In genomic region chr21:31731802-31732537, GRCh38 we compare ENCODE assay signal across 8 cellular contexts. TPM values are rescaled to one million over a fixed set of nuclear protein-coding genes. Genes with fewer than 3 reads are reported as not detected.
DNase-seq lines count a peak whose midpoint lies in the region; ATAC-seq and TF ChIP-seq lines count a peak whose summit lies in the region.

SCAF4 (minus strand) TSS chr21:31732118; CDS start chr21:31731692, 426 bp downstream.

- CTCF ChIA-PET in PC-3 (lab: Charles Lee), result interaction anchor here (0.6 kb wide), 1 partner anchor 545 kb away, joined by 5 read pairs; no protein-coding TSS in a partner anchor

- peak within 1 kb of the TSS; percentile 85 for H3K4me2 ChIP-seq in PC-3 (ENCODE audit: low read length)

- H3K27me3 ChIP-seq in PC-3 (ENCODE audit: low read length), result no peaks in the 10 kb centered on the region
- no peaks in the 10 kb centered on the region for H3K27me3 ChIP-seq in muscle layer of duodenum (ENCODE audit: low read depth, low read length)

- H3K9me3 ChIP-seq in PC-3 (ENCODE audit: low read length), result no peaks in the 10 kb centered on the region
- H3K9me3 ChIP-seq in muscle layer of duodenum (ENCODE audit: control insufficient read depth in 1 of 2, low read length in 2 of 2), result no peaks in the 10 kb centered on the region

- H3F3A ChIP-seq in PC-3 (ENCODE audit: low read length, unreplicated experiment), result no peaks in the 10 kb centered on the region

- H3K27ac ChIP-seq in PC-3 (ENCODE audit: low read length), result peak within 1 kb of the TSS; percentile 65
- H3K27ac ChIP-seq in muscle layer of duodenum (ENCODE audit: low read length), result peak within 1 kb of the TSS; percentile 47

- H3K36me3 Mint-ChIP-seq in IgD-negative memory B cell, result peaks cover 7% of the 10 kb centered on the region

- H4K20me1 ChIP-seq in PC-3 (ENCODE audit: low read length), result peaks cover 40% of the 10 kb centered on the region

- H3K9ac ChIP-seq in PC-3 (ENCODE audit: low read length), result peak within 1 kb of the TSS; percentile 98

- H3K36me3 ChIP-seq in PC-3 (ENCODE audit: low read depth, low read length) (no peaks in the 10 kb centered on the region), muscle layer of duodenum (ENCODE audit: control insufficient read depth in 1 of 2, insufficient read depth in 2 of 2, low read length in 2 of 2) (peaks cover 0 to 3% of the 10 kb centered on the region in 2 donors)

- H3K4me1 ChIP-seq in PC-3 (ENCODE audit: insufficient read depth, low read length) (peaks cover 25% of the 10 kb centered on the region), muscle layer of duodenum (ENCODE audit: control insufficient read depth in 1 of 2, insufficient read depth in 2 of 2, low read length in 2 of 2) (peaks cover 36 to 45% of the 10 kb centered on the region in 2 donors)

- H3K4me1 Mint-ChIP-seq in IgD-negative memory B cell, result peaks cover 19 to 30% (median 29%) of the 10 kb centered on the region in 3 donors

- intact Hi-C loops in PC-3 (cut with micrococcal nuclease), result loop anchor here (2.0 to 5.0 kb wide), 3 partner anchors 17 to 71 kb away; no protein-coding TSS in a partner anchor

- H2AFZ ChIP-seq in PC-3 (ENCODE audit: low read length), result peak within 1 kb of the TSS; percentile 88

- no peaks in the 10 kb centered on the region for H3K27me3 Mint-ChIP-seq in IgD-negative memory B cell

- peak; percentile 64 for DNase-seq in DMS53 treated with DMSO at 0.1 percent for 48 hours (lab: John Stamatoyannopoulos, UW; ENCODE audit: unreplicated experiment)
- DNase-seq in PC-3, result peak; percentile 91
- peak; percentile 87 to 91 for DNase-seq in activated T-cell treated with anti-CD3 and anti-CD28 coated beads, Interleukin-2, amount 50 U/mL, for 48 hours
- peak; percentile 60 for DNase-seq in stimulated activated CD8-positive, alpha-beta memory T cell treated with anti-CD3 and anti-CD28 coated beads, Interleukin-7, amount 100 ng/mL, for 24 hours (ENCODE audit: low read depth)

- ATAC-seq in GM21619 (IDR thresholded peaks at IDR 0.05; ENCODE audit: unreplicated experiment), result peak; percentile 75
- peak; percentile 87 for ATAC-seq in PC-3
- ATAC-seq in esophagus mucosa, result peak; percentile 96

- no TSS peak for BruUV-seq in PC-3 (replicated peaks; lab: Mats Ljungman, UMichigan)

- H3K27ac Mint-ChIP-seq in IgD-negative memory B cell, result peak within 1 kb of the TSS in 2 of 3 donors; percentile 73 to 88

- no peak for TF ChIP-seq CTCF in PC-3 (conservative IDR thresholded peaks at IDR 0.05; ENCODE audit: low read depth, low read length)

- POLR2A ChIA-PET in PC-3 (lab: Charles Lee; ENCODE audit: unreplicated experiment), result interaction anchor here (0.7 kb wide), 2 partner anchors 63 to 140 kb away, joined by 3 to 4 read pairs; no protein-coding TSS in a partner anchor

- H3K79me2 ChIP-seq in PC-3 (ENCODE audit: low read length), result peaks cover 56% of the 10 kb centered on the region

- H3K9me3 Mint-ChIP-seq in IgD-negative memory B cell, result no peaks in the 10 kb centered on the region

- no peaks in the 10 kb centered on the region for H3K9me2 ChIP-seq in PC-3 (replicated peaks; ENCODE audit: low read length)

- peak within 1 kb of the TSS in 3 of 4 donors; percentile 88 to 95 (median 92) for H3K4me3 Mint-ChIP-seq in IgD-negative memory B cell

- peak within 1 kb of the TSS; percentile 80 for H3K4me3 ChIP-seq in PC-3 (ENCODE audit: low read length)
- peak within 1 kb of the TSS; percentile 82 to 94 for H3K4me3 ChIP-seq in muscle layer of duodenum (ENCODE audit: low read depth in 1 of 2, low read length in 2 of 2)

RNA-seq across cellular contexts. Expression of gene SCAF4, which starts in this region (rescaled TPM):
- 49.9 TPM for polyA plus RNA-seq in IgD-negative memory B cell
- total RNA-seq in PC-3 (2014; rRNA removed), result 11.2 and 18.2 TPM in 2 replicates
- 19.8 TPM for total RNA-seq in esophagus mucosa

Comparison
In these comparisons a context has a peak if more than half of its experiments do, and no peak if none do; other contexts are left out.
1. Peak in every context shown above with its lines: DNase-seq, ATAC-seq, H3K4me3 ChIP-seq and H3K27ac ChIP-seq.